Comparison of ENCODE assay signal across 1 cellular context in genomic region chr4:96473246-96473645, GRCh38.
TF ChIP-seq lines count a peak whose summit lies in the region.

No MANE protein-coding gene starts in this region.

TF ChIP-seq in K562, 482 proteins besides CTCF, POLR2A, EP300 and RAD21 (continued from another document):
- no peak for TF ChIP-seq GATAD2A (IDR thresholded peaks at IDR 0.05)
- no peak for TF ChIP-seq SMAD1 (IDR thresholded peaks at IDR 0.05; ENCODE audit: low read depth, low read length, partially characterized antibody)
- no peak for TF ChIP-seq ZBTB7A (IDR thresholded peaks at IDR 0.05; ENCODE audit: borderline replicate concordance, control insufficient read depth, low read depth, low read length)
- no peak for TF ChIP-seq HIVEP1 (CRISPR knock-in tag; IDR thresholded peaks at IDR 0.05)
- no peak for TF ChIP-seq ARID2 (IDR thresholded peaks at IDR 0.05)
- TF ChIP-seq C11orf30 (IDR thresholded peaks at IDR 0.05; ENCODE audit: low read depth) = peak; percentile 44
- TF ChIP-seq KLF16 (IDR thresholded peaks at IDR 0.05) = no peak
- TF ChIP-seq TFE3 (CRISPR knock-in tag; IDR thresholded peaks at IDR 0.05) = no peak
- TF ChIP-seq HNRNPLL (IDR thresholded peaks at IDR 0.05; ENCODE audit: low read depth, low read length, poor library complexity, severe bottlenecking) = no peak
- TF ChIP-seq HMBOX1 (IDR thresholded peaks at IDR 0.05) = no peak
- peak; percentile 63 for TF ChIP-seq ZNF316 (IDR thresholded peaks at IDR 0.05)
- TF ChIP-seq NR3C1 (CRISPR knock-in tag; IDR thresholded peaks at IDR 0.05) = no peak
